ENCODE assay signal across 14 cellular contexts in the genomic region with DNA sequence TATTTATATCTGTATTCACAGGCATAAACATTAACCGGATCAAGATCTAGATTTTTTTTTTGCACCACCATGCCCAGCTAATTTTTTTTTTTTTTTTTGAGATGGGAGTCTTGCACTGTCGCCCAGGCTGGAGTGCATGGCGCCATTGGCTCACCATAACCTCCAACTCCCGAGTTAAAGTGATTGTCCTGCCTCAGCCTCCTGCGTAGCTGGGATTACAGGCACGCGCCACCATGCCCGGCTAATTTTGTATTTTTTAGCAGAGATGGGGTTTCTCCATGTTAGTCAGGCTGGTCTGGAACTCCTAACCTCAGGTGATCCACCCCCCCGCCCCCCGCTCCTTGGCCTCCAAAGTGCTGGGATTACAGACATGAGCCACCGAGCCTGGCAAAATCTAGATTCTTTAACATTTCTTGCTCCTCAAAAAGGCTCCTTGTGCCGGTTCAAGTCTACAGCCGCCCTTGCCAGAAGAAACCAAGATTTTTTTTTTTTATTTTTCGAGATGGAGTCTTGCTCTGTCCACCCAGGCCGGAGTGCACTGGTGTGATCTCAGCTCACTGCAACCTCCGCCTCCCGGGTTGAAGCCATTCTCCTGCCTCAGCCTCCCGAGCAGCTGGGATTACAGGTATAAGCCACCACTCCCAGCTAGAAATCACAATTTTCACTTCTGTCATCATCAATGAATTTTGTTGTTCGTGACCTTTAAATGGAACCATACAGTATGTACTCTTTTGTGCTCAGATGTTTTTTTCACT. TPM values are rescaled to one million over a fixed set of nuclear protein-coding genes. Genes with fewer than 3 reads are reported as not detected.
DNase-seq lines count a peak whose midpoint lies in the region; ATAC-seq and TF ChIP-seq lines count a peak whose summit lies in the region.
"Had no signal": no experiment of that assay in that cellular context is flagged by ENCODE, and none has a peak within 500 bp of the region (broad histone marks: within the 10 kb centered on the region; RNA-seq: fewer than 3 reads in every experiment).

No MANE protein-coding gene starts in this region.

- intact Hi-C loops in MCF 10A (cut with micrococcal nuclease) = no loop called here

- BruUV-seq in MCF 10A (replicated peaks; lab: Mats Ljungman, UMichigan) = no TSS peak

- CTCF ChIA-PET in MCF 10A (lab: Yijun Ruan, JAX) = no interaction called here

- H3K27ac Mint-ChIP-seq in activated T-cell treated with anti-CD3 and anti-CD28 coated beads, Interleukin-2, amount 50 U/mL, for 72 hours = peak overlapping the region; percentile 90
- H3K27ac Mint-ChIP-seq in endodermal cell (peak overlapping the region; percentile 46), MCF 10A (ENCODE audit: low read depth, unreplicated experiment) (no peak overlapping the region)
- H3K27ac Mint-ChIP-seq in stimulated activated memory B cell treated with anti-CD40 and anti-IgM and Interleukin-4, amounts not matched to agents 10 μg/mL and 1 μg/mL and 100 μg/mL, for 72 hours = peak overlapping the region; percentile 90

- TF ChIP-seq CTCF in SU-DHL-6 (IDR thresholded peaks at IDR 0.05; ENCODE audit: insufficient read depth, low read length, poor library complexity, severe bottlenecking) (no peak), endodermal cell (conservative IDR thresholded peaks at IDR 0.05) (no peak), MCF 10A (IDR thresholded peaks at IDR 0.05; ENCODE audit: unreplicated experiment) (no peak)

- H4K20me1 ChIP-seq in SU-DHL-6 (ENCODE audit: low read depth, low read length) = no peaks in the 10 kb centered on the region

- peaks cover 7% of the 10 kb centered on the region for H3K27me3 Mint-ChIP-seq in activated T-cell treated with anti-CD3 and anti-CD28 coated beads, Interleukin-2, amount 50 U/mL, for 72 hours (ENCODE audit: low read depth)
- H3K27me3 Mint-ChIP-seq in endodermal cell (ENCODE audit: insufficient read depth) (no peaks in the 10 kb centered on the region), MCF 10A (ENCODE audit: insufficient read depth, unreplicated experiment) (no peaks in the 10 kb centered on the region)
- no peaks in the 10 kb centered on the region for H3K27me3 Mint-ChIP-seq in stimulated activated memory B cell treated with anti-CD40 and anti-IgM and Interleukin-4, amounts not matched to agents 10 μg/mL and 1 μg/mL and 100 μg/mL, for 72 hours

- H3F3A ChIP-seq in SU-DHL-6 (ENCODE audit: insufficient read depth) = peaks cover 12% of the 10 kb centered on the region

- no peaks in the 10 kb centered on the region for H3K79me2 ChIP-seq in SU-DHL-6 (ENCODE audit: insufficient read depth, low read length)

- no peaks in the 10 kb centered on the region for H3K36me3 ChIP-seq in SU-DHL-6 (ENCODE audit: low read length)
- H3K36me3 ChIP-seq in endodermal cell (ENCODE audit: control insufficient read depth, insufficient read depth, low read length) = no peaks in the 10 kb centered on the region
- H3K36me3 ChIP-seq: left lung, ovary, upper lobe of right lung had no signal

- H3K4me1 ChIP-seq in endodermal cell (ENCODE audit: control insufficient read depth, insufficient read depth, low read length) = no peaks in the 10 kb centered on the region

- peak overlapping the region; percentile 80 to 88 for H3K4me3 Mint-ChIP-seq in activated T-cell treated with anti-CD3 and anti-CD28 coated beads, Interleukin-2, amount 50 U/mL, for 72 hours
- no peak overlapping the region for H3K4me3 Mint-ChIP-seq in endodermal cell
- H3K4me3 Mint-ChIP-seq in stimulated activated memory B cell treated with anti-CD40 and anti-IgM and Interleukin-4, amounts not matched to agents 10 μg/mL and 1 μg/mL and 100 μg/mL, for 72 hours = peak overlapping the region; percentile 47
- H3K4me3 Mint-ChIP-seq in MCF 10A (ENCODE audit: unreplicated experiment) = no peak overlapping the region

- no peaks in the 10 kb centered on the region for H3K9me3 Mint-ChIP-seq in activated T-cell treated with anti-CD3 and anti-CD28 coated beads, Interleukin-2, amount 50 U/mL, for 72 hours
- H3K9me3 Mint-ChIP-seq in endodermal cell (no peaks in the 10 kb centered on the region), MCF 10A (ENCODE audit: unreplicated experiment) (no peaks in the 10 kb centered on the region)
- peaks cover 3% of the 10 kb centered on the region for H3K9me3 Mint-ChIP-seq in stimulated activated memory B cell treated with anti-CD40 and anti-IgM and Interleukin-4, amounts not matched to agents 10 μg/mL and 1 μg/mL and 100 μg/mL, for 72 hours

- H3K4me2 ChIP-seq in SU-DHL-6 (ENCODE audit: low read depth, low read length, poor library complexity, severe bottlenecking) = peak overlapping the region; percentile 52

- peak overlapping the region; percentile 29 for H3K4me3 ChIP-seq in SU-DHL-6 (ENCODE audit: insufficient read depth, low read length, poor library complexity, severe bottlenecking)
- H3K4me3 ChIP-seq in endodermal cell (ENCODE audit: low read length) = no peak overlapping the region
- H3K4me3 ChIP-seq: left lung, ovary, upper lobe of right lung had no signal

- H3K9me3 ChIP-seq in SU-DHL-6 (ENCODE audit: insufficient read depth, low read length) (no peaks in the 10 kb centered on the region), endodermal cell (ENCODE audit: control insufficient read depth, low read length) (no peaks in the 10 kb centered on the region)
- H3K9me3 ChIP-seq: left lung, ovary, upper lobe of right lung had no signal

- H3K9me2 ChIP-seq in SU-DHL-6 (replicated peaks; ENCODE audit: insufficient read depth, low read length) = no peaks in the 10 kb centered on the region

- POLR2A ChIA-PET in MCF 10A (lab: Yijun Ruan, JAX) = no interaction called here

- no peak overlapping the region; the same call in 1 of the 2 replicates for H3K9ac ChIP-seq in SU-DHL-6 (ENCODE audit: low read length)
- no peak overlapping the region for H3K9ac ChIP-seq in endodermal cell (ENCODE audit: extremely low read depth, low read length, poor library complexity, severe bottlenecking)

- no peak overlapping the region for H2AFZ ChIP-seq in SU-DHL-6 (ENCODE audit: low read depth, low read length, severe bottlenecking)

- H3K27me3 ChIP-seq in SU-DHL-6 (ENCODE audit: low read length) (no peaks in the 10 kb centered on the region), endodermal cell (ENCODE audit: control insufficient read depth, insufficient read depth, low read length, poor library complexity, severe bottlenecking) (no peaks in the 10 kb centered on the region)
- H3K27me3 ChIP-seq: left lung, ovary, upper lobe of right lung had no signal

- H3K27ac ChIP-seq in SU-DHL-6 (ENCODE audit: low read depth, low read length) = no peak overlapping the region
- H3K27ac ChIP-seq in endodermal cell (ENCODE audit: low read depth, low read length) = no peak overlapping the region
- H3K27ac ChIP-seq: ovary, upper lobe of right lung had no signal

- DNase-seq in activated T-cell treated with anti-CD3 and anti-CD28 coated beads, Interleukin-2, amount 50 U/mL, for 72 hours = no peak
- DNase-seq in activated T-cell treated with anti-CD3 and anti-CD28 coated beads for 4 hours (no peak), endodermal cell (no peak), GOT3 (lab: John Stamatoyannopoulos, UW) (no peak), OCI-M1 (lab: John Stamatoyannopoulos, UW) (no peak), MCF 10A (ENCODE audit: unreplicated experiment) (no peak)
- DNase-seq: left lung, NCI-H1092 treated with DMSO at 0.1 percent for 48 hours, NCI-H2227 treated with DMSO at 0.1 percent for 48 hours, ovary, upper lobe of right lung had no signal

- no peak for ATAC-seq in activated T-cell treated with anti-CD3 and anti-CD28 coated beads, Interleukin-2, amount 50 U/mL, for 72 hours (replicated peaks in 1 of 2)
- ATAC-seq in stimulated activated memory B cell treated with anti-CD40 and anti-IgM and Interleukin-4, amounts not matched to agents 10 μg/mL and 1 μg/mL and 100 μg/mL, for 72 hours = no peak
- ATAC-seq: left lung, SK-N-SH treated with all-trans-retinoic acid at 6 μM for 48 hours had no signal

- 90 to 93% methylated on average over 15 to 19 of the region's 19 CpGs for WGBS in endodermal cell (ENCODE audit: insufficient coverage in 1 of 2, insufficient read length in 1 of 2), 2 experiments

- H3K36me3 Mint-ChIP-seq in activated T-cell treated with anti-CD3 and anti-CD28 coated beads, Interleukin-2, amount 50 U/mL, for 72 hours (ENCODE audit: insufficient read depth in 2 of 2) = peaks cover 7 to 8% of the 10 kb centered on the region in 2 donors
- H3K36me3 Mint-ChIP-seq in endodermal cell (ENCODE audit: low read depth) (peaks cover 3% of the 10 kb centered on the region), MCF 10A (ENCODE audit: insufficient read depth, unreplicated experiment) (no peaks in the 10 kb centered on the region)
- no peaks in the 10 kb centered on the region for H3K36me3 Mint-ChIP-seq in stimulated activated memory B cell treated with anti-CD40 and anti-IgM and Interleukin-4, amounts not matched to agents 10 μg/mL and 1 μg/mL and 100 μg/mL, for 72 hours

- peaks cover 56% of the 10 kb centered on the region for H3K4me1 Mint-ChIP-seq in activated T-cell treated with anti-CD3 and anti-CD28 coated beads, Interleukin-2, amount 50 U/mL, for 72 hours (ENCODE audit: low read depth)
- H3K4me1 Mint-ChIP-seq in endodermal cell = peaks cover 26% of the 10 kb centered on the region
- H3K4me1 Mint-ChIP-seq in stimulated activated memory B cell treated with anti-CD40 and anti-IgM and Interleukin-4, amounts not matched to agents 10 μg/mL and 1 μg/mL and 100 μg/mL, for 72 hours = peaks cover 46% of the 10 kb centered on the region
- H3K4me1 Mint-ChIP-seq in MCF 10A (ENCODE audit: insufficient read depth, unreplicated experiment) = peaks cover 19% of the 10 kb centered on the region

RNA-seq across cellular contexts. Expression of a gene that starts 36.9 kb away (rescaled TPM):
- total RNA-seq in activated T-cell treated with anti-CD3 and anti-CD28 coated beads, Interleukin-2, amount 50 U/mL, for 72 hours = 100 to 1,000 TPM; 312 to 509 TPM
- total RNA-seq in endodermal cell (1,000 to 10,000 TPM; 1,330 to 2,480 TPM), MCF 10A (2022) (4.0 and 9.2 TPM in 2 replicates)
- 758 TPM for polyA plus RNA-seq in endodermal cell (2013, experiment 1 of 2)
- polyA plus RNA-seq in endodermal cell (2013, experiment 2 of 2) = 902 TPM

RNA-seq across cellular contexts. Expression of a gene that starts 59.6 kb away (rescaled TPM):
- total RNA-seq in activated T-cell treated with anti-CD3 and anti-CD28 coated beads, Interleukin-2, amount 50 U/mL, for 72 hours = 10 to 100 TPM; 26.6 to 27.8 TPM
- total RNA-seq in endodermal cell = 10 to 100 TPM; 10.8 to 21.2 TPM
- 13.5 TPM for polyA plus RNA-seq in endodermal cell (2013, experiment 1 of 2)
- 13.4 TPM for polyA plus RNA-seq in endodermal cell (2013, experiment 2 of 2)
- 19.7 and 21.1 TPM in 2 replicates for total RNA-seq in MCF 10A (2022)

Comparison
In these comparisons a context has a peak if more than half of its experiments do, and no peak if none do; other contexts are left out.
1. H3K4me3 Mint-ChIP-seq: peak in activated T-cell treated with anti-CD3 and anti-CD28 coated beads, Interleukin-2, amount 50 U/mL, for 72 hours (2 of 2) and stimulated activated memory B cell treated with anti-CD40 and anti-IgM and Interleukin-4, amounts not matched to agents 10 μg/mL and 1 μg/mL and 100 μg/mL, for 72 hours (single experiment); none in endodermal cell (single experiment) and MCF 10A (single experiment).
2. RNA of a gene that starts 36.9 kb away (total RNA-seq): 1,330 to 2,480 TPM in endodermal cell and 312 to 509 TPM in activated T-cell treated with anti-CD3 and anti-CD28 coated beads, Interleukin-2, amount 50 U/mL, for 72 hours; 4.0 to 9.2 TPM in MCF 10A; every median in the first group is over 10 times any median in the second.